Comparison of ENCODE assay signal across 10 cellular contexts in genomic region chr1:190312763-190313162, GRCh38.
"Had no signal": no experiment of that assay in that cellular context is flagged by ENCODE, and none has a peak within 500 bp of the region (broad histone marks: within the 10 kb centered on the region; RNA-seq: fewer than 3 reads in every experiment).

No MANE protein-coding gene starts in this region.

- H3K36me3 ChIP-seq: HAP-1 had no signal

- H3K27ac ChIP-seq: GM23248, HL-60 had no signal

- ATAC-seq: HCT116, K562 had no signal

- H3K9me3 ChIP-seq: HAP-1 had no signal

- H2AFZ ChIP-seq: GM23248 had no signal

- H3K4me3 ChIP-seq: GM23248, HAP-1, K562 had no signal

- DNase-seq: GM23248, GOT3, H7, HFFc6, IMR-90, KG1 had no signal

- H3K4me1 ChIP-seq: HAP-1 had no signal

- H3K9ac ChIP-seq: GM23248 had no signal

- FAIRE-seq: K562 had no signal
